ENCODE assay signal across 8 cellular contexts in genomic region chr9:70888471-70888870, GRCh38.
"Had no signal": no experiment of that assay in that cellular context is flagged by ENCODE, and none has a peak within 500 bp of the region (broad histone marks: within the 10 kb centered on the region; RNA-seq: fewer than 3 reads in every experiment).

No MANE protein-coding gene starts in this region.

- DNase-seq: IMR-90, KBM-7, KG1 had no signal

- H3K27ac ChIP-seq: HL-60, KMS-11 had no signal

- H3K4me2 ChIP-seq: KMS-11 had no signal

- H3K9ac ChIP-seq: KMS-11 had no signal

- ATAC-seq: HepG2, K562 had no signal

- H3K4me3 ChIP-seq: K562 had no signal

- FAIRE-seq: HepG2, HTR-8/SVneo, K562 had no signal
